ENCODE assay signal across 19 cellular contexts in genomic region chr12:95837240-95838038, GRCh38. TPM values are rescaled to one million over a fixed set of nuclear protein-coding genes. Genes with fewer than 3 reads are reported as not detected.
DNase-seq lines count a peak whose midpoint lies in the region; ATAC-seq and TF ChIP-seq lines count a peak whose summit lies in the region.
"Had no signal": no experiment of that assay in that cellular context is flagged by ENCODE, and none has a peak within 500 bp of the region (broad histone marks: within the 10 kb centered on the region; RNA-seq: fewer than 3 reads in every experiment).

No MANE protein-coding gene starts in this region.

- H3K4me1 ChIP-seq in GM23248 (ENCODE audit: insufficient read depth): peaks cover 25% of the 10 kb centered on the region
- H3K4me1 ChIP-seq in left lung: peaks cover 4 to 9% of the 10 kb centered on the region in 2 donors

- no peak for TF ChIP-seq CTCF in 22Rv1 (IDR thresholded peaks at IDR 0.05)
- no peak for TF ChIP-seq CTCF in WI38 (IDR thresholded peaks at IDR 0.05; ENCODE audit: low read depth, low read length)
- TF ChIP-seq CTCF in left lung (IDR thresholded peaks at IDR 0.05): no peak

- H4K20me1 ChIP-seq in GM23248 (ENCODE audit: insufficient read depth): no peaks in the 10 kb centered on the region

- H3K4me2 ChIP-seq in GM23248 (ENCODE audit: unreplicated experiment): peak overlapping the region; percentile 52

- 16 to 50% methylated on average over 10 of the region's 10 CpGs for WGBS in GM23248 (ENCODE audit: low coverage in 1 of 2, low lambda C conversion rate in 2 of 2, missing lambda C conversion rate in 2 of 2), 2 experiments

- peak; percentile 10 for DNase-seq in GM23248
- no peak for DNase-seq in left lung
- no peak for DNase-seq in OCI-M2 (lab: John Stamatoyannopoulos, UW; ENCODE audit: unreplicated experiment)
- DNase-seq in AG08396 (ENCODE audit: low spot score): no peak
- no peak for DNase-seq in islet precursor cell
- DNase-seq: activated CD8-positive, alpha-beta memory T cell treated with anti-CD3 and anti-CD28 coated beads, Interleukin-2, amount 50 U/mL, for 4 hours; activated naive CD4-positive, alpha-beta T cell; DMS 273 treated with DMSO at 0.1 percent for 48 hours; heart right ventricle; NCI-H1694 treated with DMSO at 0.1 percent for 48 hours; NCI-H526 treated with DMSO at 0.1 percent for 48 hours; T-helper 2 cell had no signal

- H3K27me3 ChIP-seq in GM23248 (replicated peaks; ENCODE audit: insufficient read depth) (peaks cover 33% of the 10 kb centered on the region), left lung (peaks cover 0 to 7% of the 10 kb centered on the region in 2 donors)
- H3K27me3 ChIP-seq: heart right ventricle, ovary, tibial nerve had no signal

- in situ Hi-C loops in GM23248 (cut with MboI): no loop called here

- H3K9ac ChIP-seq in GM23248: no peak overlapping the region

- H3K9me2 ChIP-seq in GM23248 (ENCODE audit: insufficient read depth): no peaks in the 10 kb centered on the region

- intact Hi-C loops in left lung (cut with DNase I): no loop called here

- peaks cover 25% of the 10 kb centered on the region for H3F3A ChIP-seq in GM23248 (ENCODE audit: insufficient read depth)

- H3K27ac ChIP-seq in 22Rv1 (peak overlapping the region; percentile 67), GM23248 (no peak overlapping the region), left lung (peak overlapping the region in 1 of 2 donors; percentile 57)
- H3K27ac ChIP-seq: heart right ventricle, HL-60, ovary, skin epidermis had no signal

- H3K36me3 ChIP-seq in GM23248 (ENCODE audit: low read depth) (no peaks in the 10 kb centered on the region), left lung (no peaks in the 10 kb centered on the region)
- H3K36me3 ChIP-seq: heart right ventricle, ovary, tibial nerve had no signal

- H3K9me3 ChIP-seq in GM23248 (ENCODE audit: low read depth) (no peaks in the 10 kb centered on the region), left lung (no peaks in the 10 kb centered on the region)
- H3K9me3 ChIP-seq: heart right ventricle, ovary, tibial nerve had no signal

- H3K4me3 ChIP-seq in GM23248 (peak overlapping the region; percentile 10; the same call in 1 of the 2 replicates), WI38 (ENCODE audit: low read depth, low read length) (peak overlapping the region; percentile 27; the same call in 1 of the 2 replicates), left lung (no peak overlapping the region)
- H3K4me3 ChIP-seq: heart right ventricle, ovary, skin epidermis had no signal

- ATAC-seq in left lung: peak; percentile 33
- ATAC-seq in HG03196 (IDR thresholded peaks at IDR 0.05; ENCODE audit: unreplicated experiment): no peak

- no peaks in the 10 kb centered on the region for H3K79me2 ChIP-seq in GM23248 (ENCODE audit: insufficient read depth)

- peak overlapping the region; percentile 14; the same call in 1 of the 2 replicates for H2AFZ ChIP-seq in GM23248

RNA-seq across cellular contexts. Expression of gene SNRPF, which starts 21.3 kb away (rescaled TPM):
- 5.1 and 10.4 TPM in 2 replicates for total RNA-seq in GM23248 (2014; rRNA removed; shearing (Covaris generic))
- polyA plus RNA-seq in GM23248 (2016; fragmentation: Nextera tagmentation; extraction: Ambion mirVana): 42.5 and 42.6 TPM in 2 replicates
- 10 to 100 TPM; 16.4 to 25.4 TPM for total RNA-seq in left lung

RNA-seq across cellular contexts. Expression of gene NTN4, which starts 46.9 kb away (rescaled TPM):
- 63.7 and 76.6 TPM in 2 replicates for total RNA-seq in GM23248 (2014; rRNA removed; shearing (Covaris generic))
- polyA plus RNA-seq in GM23248 (2016; fragmentation: Nextera tagmentation; extraction: Ambion mirVana): 35.2 and 36.9 TPM in 2 replicates
- total RNA-seq in left lung: 10 to 100 TPM; 61.9 to 81.5 TPM

Comparison
In these comparisons a context has a peak if more than half of its experiments do, and no peak if none do; other contexts are left out.
1. H3K4me3 ChIP-seq: peak in GM23248 (single experiment) and WI38 (single experiment); none in left lung (0 of 2).